Comparison of ENCODE assay signal across 12 cellular contexts in genomic region chr2:46845542-46846453, GRCh38.
DNase-seq lines count a peak whose midpoint lies in the region; ATAC-seq, FAIRE-seq and TF ChIP-seq lines count a peak whose summit lies in the region.
"Had no signal": no experiment of that assay in that cellular context is flagged by ENCODE, and none has a peak within 500 bp of the region (broad histone marks: within the 10 kb centered on the region; RNA-seq: fewer than 3 reads in every experiment).

No MANE protein-coding gene starts in this region.

- H3K27me3 ChIP-seq in right lobe of liver (no peaks in the 10 kb centered on the region), stomach smooth muscle (ENCODE audit: control insufficient read depth in 1 of 2, insufficient read depth in 2 of 2, low read length in 2 of 2) (no peaks in the 10 kb centered on the region)

- H3K4me1 Mint-ChIP-seq in chondrocyte (ENCODE audit: low read depth) = peaks cover 59% of the 10 kb centered on the region
- H3K4me1 Mint-ChIP-seq: activated naive CD8-positive, alpha-beta T cell treated with anti-CD3 and anti-CD28 coated beads for 36 hours had no signal

- peak; percentile 39 for DNase-seq in NB4 (ENCODE audit: low read depth)
- no peak for DNase-seq in chondrocyte (ENCODE audit: low spot score)
- peak in 2 of 3 donors; percentile 10 to 42 for DNase-seq in right lobe of liver
- no peak for DNase-seq in HPDE6-E6E7 (ENCODE audit: extremely low spot score)
- no peak for DNase-seq in UCSD-AML1 (lab: John Stamatoyannopoulos, UW; ENCODE audit: unreplicated experiment)
- DNase-seq in activated CD4-positive, alpha-beta T cell treated with anti-CD3 and anti-CD28 coated beads, Interleukin-2, amount 50 U/mL, for 1 hour = no peak
- DNase-seq in urothelium cell line (ENCODE audit: low spot score) = no peak
- DNase-seq: activated naive CD8-positive, alpha-beta T cell treated with anti-CD3 and anti-CD28 coated beads for 36 hours; effector CD8-positive, alpha-beta T cell; naive thymus-derived CD4-positive, alpha-beta T cell; RPMI8226 had no signal

- H3K9ac ChIP-seq in stomach smooth muscle (ENCODE audit: low read length in 2 of 2) = peak overlapping the region; percentile 47 to 61

- H3K27me3 Mint-ChIP-seq in chondrocyte (ENCODE audit: low read depth) = no peaks in the 10 kb centered on the region

- ATAC-seq in right lobe of liver = peak in 3 of 4 donors; percentile 5 to 23 (median 17)
- ATAC-seq: naive thymus-derived CD4-positive, alpha-beta T cell had no signal

- H3K27ac ChIP-seq in right lobe of liver (peak overlapping the region; percentile 52 to 74 (median 71)), stomach smooth muscle (ENCODE audit: low read length) (peak overlapping the region; percentile 96)

- intact Hi-C loops in right lobe of liver (cut with DNase I) = no loop called here

- H3K36me3 ChIP-seq in right lobe of liver (no peaks in the 10 kb centered on the region), stomach smooth muscle (ENCODE audit: control insufficient read depth in 2 of 2, insufficient read depth in 2 of 2, low read length in 2 of 2) (no peaks in the 10 kb centered on the region)

- H3K27ac Mint-ChIP-seq in chondrocyte (ENCODE audit: unreplicated experiment) = peak overlapping the region; percentile 62
- H3K27ac Mint-ChIP-seq: activated naive CD8-positive, alpha-beta T cell treated with anti-CD3 and anti-CD28 coated beads for 36 hours; naive thymus-derived CD4-positive, alpha-beta T cell had no signal

- H3K9me3 ChIP-seq in right lobe of liver (no peaks in the 10 kb centered on the region), stomach smooth muscle (ENCODE audit: control insufficient read depth in 2 of 2, low read length in 2 of 2) (no peaks in the 10 kb centered on the region)

- WGBS in right lobe of liver (ENCODE audit: insufficient coverage, low coverage, low lambda C conversion rate, missing lambda C conversion rate) = 61% methylated on average over 16 of the region's 16 CpGs

- TF ChIP-seq POLR2A in NB4 (IDR thresholded peaks at IDR 0.05; ENCODE audit: extremely low read depth, insufficient read length) (no peak), right lobe of liver (IDR thresholded peaks at IDR 0.05) (no peak)

- no peaks in the 10 kb centered on the region for H3K9me3 Mint-ChIP-seq in chondrocyte (ENCODE audit: low read depth)
- H3K9me3 Mint-ChIP-seq: activated naive CD8-positive, alpha-beta T cell treated with anti-CD3 and anti-CD28 coated beads for 36 hours; naive thymus-derived CD4-positive, alpha-beta T cell had no signal

- H3K4me3 Mint-ChIP-seq in chondrocyte (ENCODE audit: unreplicated experiment) = no peak overlapping the region
- H3K4me3 Mint-ChIP-seq: activated naive CD8-positive, alpha-beta T cell treated with anti-CD3 and anti-CD28 coated beads for 36 hours; naive thymus-derived CD4-positive, alpha-beta T cell had no signal

- peaks cover 0 to 36% (median 24%) of the 10 kb centered on the region in 4 donors for H3K4me1 ChIP-seq in right lobe of liver
- H3K4me1 ChIP-seq in stomach smooth muscle (ENCODE audit: control insufficient read depth, insufficient read depth, low read length) = peaks cover 74% of the 10 kb centered on the region

- FAIRE-seq in urothelium cell line (lab: Jason Lieb, UNC) = no peak

- no peak for TF ChIP-seq CTCF in NB4 (IDR thresholded peaks at IDR 0.05; ENCODE audit: low read depth, low read length)
- TF ChIP-seq CTCF in chondrocyte (IDR thresholded peaks at IDR 0.05) = no peak
- no peak for TF ChIP-seq CTCF in right lobe of liver (IDR thresholded peaks at IDR 0.05)

- no peaks in the 10 kb centered on the region for H3K36me3 Mint-ChIP-seq in chondrocyte (ENCODE audit: low read depth)
- H3K36me3 Mint-ChIP-seq: activated naive CD8-positive, alpha-beta T cell treated with anti-CD3 and anti-CD28 coated beads for 36 hours; naive thymus-derived CD4-positive, alpha-beta T cell had no signal

- no peak overlapping the region for H3K4me3 ChIP-seq in NB4 (ENCODE audit: low read depth, low read length)
- no peak overlapping the region for H3K4me3 ChIP-seq in right lobe of liver
- H3K4me3 ChIP-seq in stomach smooth muscle (ENCODE audit: low read length in 2 of 2) = no peak overlapping the region

Comparison
In these comparisons a context has a peak if more than half of its experiments do, and no peak if none do; other contexts are left out.
1. DNase-seq: peak in NB4 (single experiment) and right lobe of liver (2 of 3); none in chondrocyte (single experiment), HPDE6-E6E7 (single experiment), UCSD-AML1 (single experiment), activated CD4-positive, alpha-beta T cell treated with anti-CD3 and anti-CD28 coated beads, Interleukin-2, amount 50 U/mL, for 1 hour (single experiment) and urothelium cell line (single experiment).